8 cellular contexts compared by ENCODE assay signal in the genomic region with DNA sequence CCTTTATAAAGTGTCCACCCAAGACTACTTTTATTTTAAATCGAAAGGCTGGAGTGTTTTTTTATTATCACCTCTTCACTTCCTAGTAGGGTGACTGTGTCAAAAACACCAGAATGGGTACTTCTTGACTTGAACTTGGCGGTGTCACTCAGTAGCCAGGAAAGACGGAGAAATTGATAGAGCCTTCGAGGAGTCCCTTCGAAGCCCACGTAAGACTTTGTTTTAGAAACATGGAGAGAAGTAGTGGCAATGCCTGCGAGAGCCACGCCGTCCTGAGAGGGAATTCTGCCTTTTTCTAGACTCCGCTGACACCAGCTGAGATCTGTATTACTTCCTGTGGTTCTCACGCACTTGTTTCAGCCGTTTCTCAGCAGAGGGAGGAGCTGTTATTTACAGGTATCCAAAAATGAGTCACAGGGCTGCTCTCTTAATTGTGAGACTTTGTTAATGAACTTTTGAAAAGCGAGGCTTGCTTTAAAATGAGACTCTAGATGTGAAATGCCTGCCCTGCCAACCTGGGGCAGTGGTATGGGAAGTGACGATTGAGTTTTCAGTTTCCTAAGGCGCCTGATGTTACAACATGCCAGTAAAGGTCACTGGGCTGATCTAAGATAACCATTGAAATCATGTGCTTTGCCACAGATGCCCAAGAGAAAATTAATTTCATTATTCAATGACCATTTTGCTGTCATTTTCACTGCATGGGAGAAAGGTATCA. TPM values are rescaled to one million over a fixed set of nuclear protein-coding genes. Genes with fewer than 3 reads are reported as not detected.
DNase-seq lines count a peak whose midpoint lies in the region; ATAC-seq and TF ChIP-seq lines count a peak whose summit lies in the region.

No MANE protein-coding gene starts in this region.

- BruUV-seq in PC-3 (replicated peaks; lab: Mats Ljungman, UMichigan): TSS peak; percentile 47

- no peak for TF ChIP-seq CTCF in PC-3 (conservative IDR thresholded peaks at IDR 0.05; ENCODE audit: low read depth, low read length)
- TF ChIP-seq CTCF in heart left ventricle (IDR thresholded peaks at IDR 0.05): peak in 1 of 12 donors; percentile 1
- no peak for TF ChIP-seq CTCF in gastrocnemius medialis (IDR thresholded peaks at IDR 0.05 in 4 of 5, conservative IDR thresholded peaks at IDR 0.05 in 1 of 5)

- H3K4me1 ChIP-seq in PC-3 (ENCODE audit: insufficient read depth, low read length) (peaks cover 9% of the 10 kb centered on the region; the same call in 1 of the 2 replicates), heart left ventricle (peaks cover 0 to 59% (median 10%) of the 10 kb centered on the region in 12 donors), gastrocnemius medialis (peaks cover 2 to 4% of the 10 kb centered on the region in 2 donors)

- H4K20me1 ChIP-seq in PC-3 (ENCODE audit: low read length): no peaks in the 10 kb centered on the region

- no peaks in the 10 kb centered on the region for H3K79me2 ChIP-seq in PC-3 (ENCODE audit: low read length)

- 4 to 6% (median 6%) methylated on average over 15 of the region's 15 CpGs for WGBS in heart left ventricle, 4 donors

- no peaks in the 10 kb centered on the region for H3K9me3 Mint-ChIP-seq in activated T-helper 2 cell treated with anti-CD3 and anti-CD28 coated beads, Interferon-gamma antibody, Interleukin-2, Interleukin-4, amounts not matched to agents 10 μg/mL and 5 μg/mL and 100 μg/mL, durations not matched to agents 14 hours and 24 hours and 36 hours

- TF ChIP-seq POLR2A in heart left ventricle (IDR thresholded peaks at IDR 0.05) (no peak), gastrocnemius medialis (IDR thresholded peaks at IDR 0.05) (peak; percentile 31 to 34)

- peak overlapping the region; percentile 73 for H3K4me3 ChIP-seq in PC-3 (ENCODE audit: low read length)
- H3K4me3 ChIP-seq in heart left ventricle: peak overlapping the region; percentile 64 to 95 (median 78)
- peak overlapping the region; percentile 62 to 81 (median 70) for H3K4me3 ChIP-seq in gastrocnemius medialis

- peak overlapping the region; percentile 96 for H2AFZ ChIP-seq in PC-3 (ENCODE audit: low read length)

- H3K27ac ChIP-seq in PC-3 (ENCODE audit: low read length) (no peak overlapping the region), heart left ventricle (peak overlapping the region in 11 of 12 donors; percentile 14 to 97 (median 78)), gastrocnemius medialis (peak overlapping the region; percentile 10 to 72 (median 64))

- POLR2A ChIA-PET in PC-3 (lab: Charles Lee; ENCODE audit: unreplicated experiment): interaction anchor here (0.6 kb wide), 1 partner anchor 27 kb away, joined by 3 read pairs; no protein-coding TSS in a partner anchor

- peaks cover 55% of the 10 kb centered on the region for H3K4me1 Mint-ChIP-seq in activated T-helper 2 cell treated with anti-CD3 and anti-CD28 coated beads, Interferon-gamma antibody, Interleukin-2, Interleukin-4, amounts not matched to agents 10 μg/mL and 5 μg/mL and 100 μg/mL, durations not matched to agents 14 hours and 24 hours and 36 hours (ENCODE audit: low read depth)

- H3K4me3 Mint-ChIP-seq in activated T-helper 2 cell treated with anti-CD3 and anti-CD28 coated beads, Interferon-gamma antibody, Interleukin-2, Interleukin-4, amounts not matched to agents 10 μg/mL and 5 μg/mL and 100 μg/mL, durations not matched to agents 14 hours and 24 hours and 36 hours (ENCODE audit: low read depth): peak overlapping the region; percentile 84

- intact Hi-C loops in PC-3 (cut with micrococcal nuclease): loop anchor here (2.0 kb wide), 2 partner anchors 20 to 40 kb away; no protein-coding TSS in a partner anchor
- intact Hi-C loops in activated T-helper 2 cell treated with anti-CD3 and anti-CD28 coated beads, Interferon-gamma antibody, Interleukin-2, Interleukin-4, amounts not matched to agents 10 μg/mL and 5 μg/mL and 100 μg/mL, durations not matched to agents 14 hours and 24 hours and 36 hours (cut with micrococcal nuclease): loop anchor here (1.0 to 5.0 kb wide), 6 partner anchors 20 to 411 kb away; partner anchors contain the start of gene SF3B5
- intact Hi-C loops in heart left ventricle (cut with DNase I): loop anchor here (1.0 to 10.0 kb wide), 9 partner anchors 44 to 136 kb away; partner anchors contain the start of gene UTRN (in 2 of the 10)
- intact Hi-C loops in gastrocnemius medialis (cut with DNase I; ENCODE audit: low total_unique reads): loop anchor here (2.0 to 5.0 kb wide), 2 partner anchors 40 to 66 kb away; no protein-coding TSS in a partner anchor

- peaks cover 44% of the 10 kb centered on the region for H3K36me3 Mint-ChIP-seq in activated T-helper 2 cell treated with anti-CD3 and anti-CD28 coated beads, Interferon-gamma antibody, Interleukin-2, Interleukin-4, amounts not matched to agents 10 μg/mL and 5 μg/mL and 100 μg/mL, durations not matched to agents 14 hours and 24 hours and 36 hours (ENCODE audit: low read depth)

- H3K27me3 ChIP-seq in PC-3 (ENCODE audit: low read length) (no peaks in the 10 kb centered on the region), heart left ventricle (no peaks in the 10 kb centered on the region), gastrocnemius medialis (peaks cover 8 to 21% (median 8%) of the 10 kb centered on the region in 3 donors)

- H3K36me3 ChIP-seq in PC-3 (ENCODE audit: low read depth, low read length): no peaks in the 10 kb centered on the region
- peaks cover 0 to 4% (median 0%) of the 10 kb centered on the region in 9 donors for H3K36me3 ChIP-seq in heart left ventricle
- H3K36me3 ChIP-seq in gastrocnemius medialis: no peaks in the 10 kb centered on the region

- H3K9me3 ChIP-seq in PC-3 (ENCODE audit: low read length) (no peaks in the 10 kb centered on the region), heart left ventricle (no peaks in the 10 kb centered on the region), gastrocnemius medialis (no peaks in the 10 kb centered on the region)

- H3K4me2 ChIP-seq in PC-3 (ENCODE audit: low read length): peak overlapping the region; percentile 92

- DNase-seq in PC-3 (peak; percentile 13), heart left ventricle (no peak), gastrocnemius medialis (no peak), occipital lobe (lab: John Stamatoyannopoulos, UW) (no peak), NCI-H1092 (lab: John Stamatoyannopoulos, UW) (no peak)
- peak; percentile 62 for DNase-seq in activated T-helper 2 cell treated with anti-CD3 and anti-CD28 coated beads, Interferon-gamma antibody, Interleukin-2, Interleukin-4, amounts not matched to agents 10 μg/mL and 5 μg/mL and 100 μg/mL, durations not matched to agents 14 hours and 24 hours and 36 hours (ENCODE audit: low spot score)

- CTCF ChIA-PET in PC-3 (lab: Charles Lee): interaction anchor here (0.6 kb wide), 1 partner anchor 46 kb away, joined by 3 read pairs; no protein-coding TSS in a partner anchor

- H3K27me3 Mint-ChIP-seq in activated T-helper 2 cell treated with anti-CD3 and anti-CD28 coated beads, Interferon-gamma antibody, Interleukin-2, Interleukin-4, amounts not matched to agents 10 μg/mL and 5 μg/mL and 100 μg/mL, durations not matched to agents 14 hours and 24 hours and 36 hours (ENCODE audit: low read depth): no peaks in the 10 kb centered on the region

- in situ Hi-C loops in gastrocnemius medialis (cut with MboI; ENCODE audit: low sequenced_read_pairs in 4 of 4): no loop called here

- H3F3A ChIP-seq in PC-3 (ENCODE audit: low read length, unreplicated experiment): no peaks in the 10 kb centered on the region

- ATAC-seq in GM18519 (IDR thresholded peaks at IDR 0.05; ENCODE audit: low FRiP score, unreplicated experiment): peak; percentile 38
- peak; percentile 56 for ATAC-seq in HG02885 (IDR thresholded peaks at IDR 0.05; ENCODE audit: poor library complexity, unreplicated experiment)
- peak; percentile 28 for ATAC-seq in PC-3
- peak in 3 of 4 donors; percentile 38 to 55 (median 52) for ATAC-seq in heart left ventricle
- ATAC-seq in gastrocnemius medialis: peak; percentile 35 to 47

- H3K9me2 ChIP-seq in PC-3 (replicated peaks; ENCODE audit: low read length): no peaks in the 10 kb centered on the region

- H3K9ac ChIP-seq in PC-3 (ENCODE audit: low read length): peak overlapping the region; percentile 21; the same call in 1 of the 2 replicates

- H3K27ac Mint-ChIP-seq in activated T-helper 2 cell treated with anti-CD3 and anti-CD28 coated beads, Interferon-gamma antibody, Interleukin-2, Interleukin-4, amounts not matched to agents 10 μg/mL and 5 μg/mL and 100 μg/mL, durations not matched to agents 14 hours and 24 hours and 36 hours: peak overlapping the region; percentile 94

RNA-seq across cellular contexts. Expression of gene STX11, which starts 0.9 kb away (rescaled TPM):
- total RNA-seq in PC-3 (2014; rRNA removed) (1.2 and 1.5 TPM in 2 replicates), heart left ventricle (10 to 100 TPM in 4 of 9 donors, 1 to 10 TPM in 5; 5.4 to 21.0 (median 9.0) TPM), gastrocnemius medialis (1 to 10 TPM; 2.0 to 5.2 (median 4.3) TPM), occipital lobe (0.78 TPM)
- 19.2 and 19.7 TPM in 2 replicates for total RNA-seq in activated T-helper 2 cell treated with anti-CD3 and anti-CD28 coated beads, Interferon-gamma antibody, Interleukin-2, Interleukin-4, amounts not matched to agents 10 μg/mL and 5 μg/mL and 100 μg/mL, durations not matched to agents 14 hours and 24 hours and 36 hours
- polyA plus RNA-seq in heart left ventricle: 10 to 100 TPM in 1 of 2 donors, 1 to 10 TPM in 1; 4.7 to 13.7 TPM

RNA-seq across cellular contexts. Expression of gene SF3B5, which starts 55.8 kb away (rescaled TPM):
- total RNA-seq in PC-3 (2014; rRNA removed) (124 and 139 TPM in 2 replicates), heart left ventricle (100 to 1,000 TPM in 8 of 9 donors, 10 to 100 TPM in 1; 99.5 to 240 (median 124) TPM), gastrocnemius medialis (100 to 1,000 TPM; 168 to 188 (median 186) TPM), occipital lobe (37.1 TPM)
- 207 and 208 TPM in 2 replicates for total RNA-seq in activated T-helper 2 cell treated with anti-CD3 and anti-CD28 coated beads, Interferon-gamma antibody, Interleukin-2, Interleukin-4, amounts not matched to agents 10 μg/mL and 5 μg/mL and 100 μg/mL, durations not matched to agents 14 hours and 24 hours and 36 hours
- 100 to 1,000 TPM; 150 to 281 TPM for polyA plus RNA-seq in heart left ventricle

Comparison
In these comparisons a context has a peak if more than half of its experiments do, and no peak if none do; other contexts are left out.
1. DNase-seq: peak in PC-3 (single experiment) and activated T-helper 2 cell treated with anti-CD3 and anti-CD28 coated beads, Interferon-gamma antibody, Interleukin-2, Interleukin-4, amounts not matched to agents 10 μg/mL and 5 μg/mL and 100 μg/mL, durations not matched to agents 14 hours and 24 hours and 36 hours (single experiment); none in heart left ventricle (0 of 5), gastrocnemius medialis (0 of 2), occipital lobe (single experiment) and NCI-H1092 (single experiment).
2. POLR2A ChIP-seq: peak in gastrocnemius medialis (2 of 2); none in heart left ventricle (0 of 2).
3. Peak in every context shown above with its lines, with median percentiles within 50 percentile points of each other: ATAC-seq and H3K4me3 ChIP-seq.